In genomic region chr10:99859585-99859984, GRCh38 we compare ENCODE assay signal across 11 cellular contexts.
DNase-seq lines count a peak whose midpoint lies in the region; ATAC-seq and TF ChIP-seq lines count a peak whose summit lies in the region.
"Had no signal": no experiment of that assay in that cellular context is flagged by ENCODE, and none has a peak within 500 bp of the region (broad histone marks: within the 10 kb centered on the region; RNA-seq: fewer than 3 reads in every experiment).

No MANE protein-coding gene starts in this region.

- H3K4me1 Mint-ChIP-seq in activated T-helper 17 cell treated with anti-CD3 and anti-CD28 coated beads, Interleukin-2, amount 50 U/mL, for 72 hours, result no peaks in the 10 kb centered on the region

- ATAC-seq in SK-N-SH treated with all-trans-retinoic acid at 6 μM for 48 hours (peak; percentile 72), HG02571 (IDR thresholded peaks at IDR 0.05; ENCODE audit: unreplicated experiment) (no peak), psoas muscle (no peak), Right ventricle myocardium inferior (no peak)
- no peak for ATAC-seq in activated T-helper 17 cell treated with anti-CD3 and anti-CD28 coated beads, Interleukin-2, amount 50 U/mL, for 72 hours (replicated peaks)

- no peaks in the 10 kb centered on the region for H3K9me3 Mint-ChIP-seq in activated T-helper 17 cell treated with anti-CD3 and anti-CD28 coated beads, Interleukin-2, amount 50 U/mL, for 72 hours

- no peaks in the 10 kb centered on the region for H3K36me3 Mint-ChIP-seq in activated T-helper 17 cell treated with anti-CD3 and anti-CD28 coated beads, Interleukin-2, amount 50 U/mL, for 72 hours (ENCODE audit: low read depth)

- no peaks in the 10 kb centered on the region for H3K79me2 ChIP-seq in hepatocyte

- H2AFZ ChIP-seq in hepatocyte, result no peak overlapping the region

- H3K4me3 Mint-ChIP-seq in activated T-helper 17 cell treated with anti-CD3 and anti-CD28 coated beads, Interleukin-2, amount 50 U/mL, for 72 hours, result no peak overlapping the region

- no peak overlapping the region for H3K4me3 ChIP-seq in GM12875 (ENCODE audit: low read depth, low read length)
- no peak overlapping the region for H3K4me3 ChIP-seq in hepatocyte
- H3K4me3 ChIP-seq in psoas muscle, result no peak overlapping the region
- H3K4me3 ChIP-seq: SJSA1 had no signal

- H3K9me3 ChIP-seq in hepatocyte (ENCODE audit: low read depth) (no peaks in the 10 kb centered on the region), psoas muscle (no peaks in the 10 kb centered on the region)
- H3K9me3 ChIP-seq: SJSA1 had no signal

- TF ChIP-seq CTCF in C4-2B (conservative IDR thresholded peaks at IDR 0.05) (peak; percentile 19; the same call in 1 of the 2 replicates), GM12875 (IDR thresholded peaks at IDR 0.05; ENCODE audit: borderline replicate concordance, insufficient read depth, low read depth, low read length) (peak; percentile 41), hepatocyte (IDR thresholded peaks at IDR 0.05; ENCODE audit: poor library complexity) (peak; percentile 43), psoas muscle (IDR thresholded peaks at IDR 0.05) (no peak)

- intact Hi-C loops in psoas muscle (cut with DNase I) (no loop called here), Right ventricle myocardium inferior (cut with DNase I) (no loop called here)

- DNase-seq in hepatocyte (ENCODE audit: low spot score) (peak; percentile 57), psoas muscle (no peak), Right ventricle myocardium inferior (ENCODE audit: missing footprints) (no peak)
- DNase-seq: HCEC 1CT had no signal

- H3K27me3 ChIP-seq in hepatocyte (no peaks in the 10 kb centered on the region), psoas muscle (ENCODE audit: insufficient read depth in 3 of 3, low read length in 2 of 3) (no peaks in the 10 kb centered on the region)
- H3K27me3 ChIP-seq: SJSA1 had no signal

- H4K20me1 ChIP-seq in hepatocyte (ENCODE audit: insufficient read depth, poor library complexity, severe bottlenecking), result no peaks in the 10 kb centered on the region

- H3K27ac Mint-ChIP-seq in activated T-helper 17 cell treated with anti-CD3 and anti-CD28 coated beads, Interleukin-2, amount 50 U/mL, for 72 hours, result no peak overlapping the region

- no peak overlapping the region for H3K27ac ChIP-seq in C4-2B
- no peak overlapping the region for H3K27ac ChIP-seq in hepatocyte
- H3K27ac ChIP-seq in psoas muscle, result no peak overlapping the region
- H3K27ac ChIP-seq: epithelial cell of prostate, SJSA1 had no signal

- no peak overlapping the region for H3K4me2 ChIP-seq in hepatocyte

- peaks cover 6% of the 10 kb centered on the region for H3K4me1 ChIP-seq in hepatocyte (ENCODE audit: insufficient read depth)
- H3K4me1 ChIP-seq in psoas muscle, result no peaks in the 10 kb centered on the region

- H3K27me3 Mint-ChIP-seq in activated T-helper 17 cell treated with anti-CD3 and anti-CD28 coated beads, Interleukin-2, amount 50 U/mL, for 72 hours, result peaks cover 29% of the 10 kb centered on the region

- H3K9me2 ChIP-seq in hepatocyte (replicated peaks; ENCODE audit: insufficient read depth), result no peaks in the 10 kb centered on the region

- WGBS in hepatocyte (ENCODE audit: low lambda C conversion rate, missing lambda C conversion rate), result 28% methylated on average over 5 of the region's 5 CpGs
- 40 to 41% (median 40%) methylated on average over 5 of the region's 5 CpGs for WGBS in psoas muscle, 3 donors

- H3K36me3 ChIP-seq in hepatocyte (replicated peaks; ENCODE audit: insufficient read depth, low read depth), result no peaks in the 10 kb centered on the region
- H3K36me3 ChIP-seq in psoas muscle (ENCODE audit: insufficient read depth in 1 of 2, low read depth in 1 of 2), result no peaks in the 10 kb centered on the region
- H3K36me3 ChIP-seq: SJSA1 had no signal

TF ChIP-seq in SK-N-SH treated with all-trans-retinoic acid at 6 μM for 48 hours, 23 proteins besides CTCF, POLR2A, EP300 and RAD21:
- no peak for TF ChIP-seq ZNF565 (CRISPR knock-in tag; conservative IDR thresholded peaks at IDR 0.05; ENCODE audit: low read depth)
- TF ChIP-seq ZNF70 (CRISPR knock-in tag; IDR thresholded peaks at IDR 0.05), result no peak
- no peak for TF ChIP-seq TCF4 (CRISPR knock-in tag; IDR thresholded peaks at IDR 0.05; ENCODE audit: borderline replicate concordance)
- no peak for TF ChIP-seq SNAI2 (CRISPR knock-in tag; IDR thresholded peaks at IDR 0.05)
- no peak for TF ChIP-seq TSHZ2 (CRISPR knock-in tag; IDR thresholded peaks at IDR 0.05)
- no peak for TF ChIP-seq ZNF8 (CRISPR knock-in tag; IDR thresholded peaks at IDR 0.05)
- no peak for TF ChIP-seq ZC3H10 (CRISPR knock-in tag; IDR thresholded peaks at IDR 0.05)
- TF ChIP-seq POU6F1 (CRISPR knock-in tag; IDR thresholded peaks at IDR 0.05; ENCODE audit: borderline replicate concordance, low read depth), result no peak
- TF ChIP-seq CREB5 (CRISPR knock-in tag; IDR thresholded peaks at IDR 0.05; ENCODE audit: low read depth), result no peak
- no peak for TF ChIP-seq ESRRG (CRISPR knock-in tag; IDR thresholded peaks at IDR 0.05)
- no peak for TF ChIP-seq CSRNP3 (CRISPR knock-in tag; IDR thresholded peaks at IDR 0.05)
- no peak for TF ChIP-seq RARB (CRISPR knock-in tag; IDR thresholded peaks at IDR 0.05)
- TF ChIP-seq PPARA (CRISPR knock-in tag; IDR thresholded peaks at IDR 0.05; ENCODE audit: borderline replicate concordance), result no peak
- no peak for TF ChIP-seq CSDC2 (CRISPR knock-in tag; IDR thresholded peaks at IDR 0.05)
- TF ChIP-seq ZFP30 (CRISPR knock-in tag; IDR thresholded peaks at IDR 0.05), result no peak
